In genomic region chr17:48907713-48908046, GRCh38 we compare ENCODE assay signal across 8 cellular contexts. TPM values are rescaled to one million over a fixed set of nuclear protein-coding genes. Genes with fewer than 3 reads are reported as not detected.
DNase-seq lines count a peak whose midpoint lies in the region; ATAC-seq, FAIRE-seq and TF ChIP-seq lines count a peak whose summit lies in the region.

No MANE protein-coding gene starts in this region.

- peak overlapping the region; percentile 87 for H3K4me2 ChIP-seq in endothelial cell of umbilical vein (ENCODE audit: insufficient read depth, low read length)

- H3K27me3 ChIP-seq in heart left ventricle (no peaks in the 10 kb centered on the region), RWPE2 (ENCODE audit: insufficient read depth, poor library complexity, severe bottlenecking) (no peaks in the 10 kb centered on the region), endothelial cell of umbilical vein (ENCODE audit: control insufficient read depth in 2 of 2, insufficient read depth in 2 of 2, low read length in 2 of 2) (no peaks in the 10 kb centered on the region)

- WGBS in heart left ventricle, 4 donors = 42 to 44% (median 43%) methylated on average over 2 of the region's 2 CpGs

- no peaks in the 10 kb centered on the region for H3K9me3 ChIP-seq in heart left ventricle
- H3K9me3 ChIP-seq in RWPE2 (ENCODE audit: severe bottlenecking) = no peaks in the 10 kb centered on the region
- H3K9me3 ChIP-seq in endothelial cell of umbilical vein (replicated peaks; ENCODE audit: control insufficient read depth, insufficient read depth, low read length) = no peaks in the 10 kb centered on the region

- ATAC-seq in heart left ventricle = no peak
- no peak for ATAC-seq in Right ventricle myocardium inferior
- peak; percentile 3; the same call in 2 of the 3 replicates for ATAC-seq in RWPE2 (ENCODE audit: low read depth)
- ATAC-seq in HG02642 (IDR thresholded peaks at IDR 0.05; ENCODE audit: poor library complexity, unreplicated experiment) = no peak
- ATAC-seq in HG03196 (IDR thresholded peaks at IDR 0.05; ENCODE audit: unreplicated experiment) = no peak

- H3K9me3 Mint-ChIP-seq in nephron progenitor cell = no peaks in the 10 kb centered on the region

- peaks cover 41% of the 10 kb centered on the region for H3K79me2 ChIP-seq in endothelial cell of umbilical vein (ENCODE audit: control insufficient read depth, insufficient read depth, low read length)

- peaks cover 52% of the 10 kb centered on the region for H3K4me1 Mint-ChIP-seq in nephron progenitor cell

- H2AFZ ChIP-seq in endothelial cell of umbilical vein (ENCODE audit: low read depth, low read length) = peak overlapping the region; percentile 88

- dilution Hi-C loops in endothelial cell of umbilical vein (cut with MboI; ENCODE audit: extremely low pct_ligation_motif_present, low sequenced_read_pairs) = no loop called here

- no peak for TF ChIP-seq CTCF in heart left ventricle (IDR thresholded peaks at IDR 0.05)
- no peak for TF ChIP-seq CTCF in RWPE2 (IDR thresholded peaks at IDR 0.05; ENCODE audit: poor library complexity, severe bottlenecking)
- no peak for TF ChIP-seq CTCF in endothelial cell of umbilical vein (IDR thresholded peaks at IDR 0.05; ENCODE audit: extremely low read depth in 1 of 2, insufficient read depth in 1 of 2, low read depth in 1 of 2, low read length in 2 of 2)
- TF ChIP-seq CTCF in nephron progenitor cell (IDR thresholded peaks at IDR 0.05) = no peak

- DNase-seq in heart left ventricle (no peak), Right ventricle myocardium inferior (ENCODE audit: missing footprints) (no peak), RWPE2 (ENCODE audit: low spot score) (no peak), endothelial cell of umbilical vein (ENCODE audit: low read depth, low spot score) (no peak), nephron progenitor cell (no peak), NCI-H187 (lab: John Stamatoyannopoulos, UW) (no peak)

- H3K9ac ChIP-seq in endothelial cell of umbilical vein (replicated peaks; ENCODE audit: extremely low read depth, insufficient read depth, low read length) = peak overlapping the region; percentile 91

- H3K4me3 Mint-ChIP-seq in nephron progenitor cell = peak overlapping the region; percentile 91

- intact Hi-C loops in heart left ventricle (cut with DNase I) (loop anchor here in 5 of 10 donors (1.0 to 10.0 kb wide), 4 partner anchors 15 to 127 kb away; partner anchors contain the start of genes ATP5MC1 (in 5 of the 5) and SNF8 (in 2 of the 5)), Right ventricle myocardium inferior (cut with DNase I) (loop anchor here (1.0 to 5.0 kb wide), 2 partner anchors 15 to 35 kb away; partner anchors contain the start of genes ATP5MC1 and SNF8), endothelial cell of umbilical vein (cut with micrococcal nuclease) (loop anchor here (1.0 to 2.0 kb wide), 2 partner anchors 15 to 37 kb away; partner anchors contain the start of genes ATP5MC1 and SNF8)

- peaks cover 10% of the 10 kb centered on the region for H4K20me1 ChIP-seq in endothelial cell of umbilical vein (replicated peaks; ENCODE audit: control insufficient read depth, extremely low read depth, insufficient read depth, low read length)

- H3K9me1 ChIP-seq in endothelial cell of umbilical vein (replicated peaks; ENCODE audit: control insufficient read depth, extremely low read depth, insufficient read depth, low read length) = no peaks in the 10 kb centered on the region

- CTCF ChIA-PET in endothelial cell of umbilical vein (lab: Charles Lee) = interaction anchor here (1.0 to 2.9 kb wide), 4 partner anchors 15 to 383 kb away, joined by 3 to 16 read pairs (median 4); partner anchors contain the start of gene ATP5MC1

- POLR2A ChIA-PET in endothelial cell of umbilical vein (lab: Charles Lee) = interaction anchor here (0.5 to 3.7 kb wide), 2 partner anchors 15 to 271 kb away, joined by 5 to 20 read pairs; partner anchors contain the start of gene ATP5MC1

- peak overlapping the region; percentile 99 for H3K27ac Mint-ChIP-seq in nephron progenitor cell

- H3K4me1 ChIP-seq in heart left ventricle = peaks cover 0 to 41% (median 27%) of the 10 kb centered on the region in 12 donors
- peaks cover 17% of the 10 kb centered on the region for H3K4me1 ChIP-seq in RWPE2 (ENCODE audit: insufficient read depth, poor library complexity, severe bottlenecking)
- peaks cover 27% of the 10 kb centered on the region for H3K4me1 ChIP-seq in endothelial cell of umbilical vein (ENCODE audit: control insufficient read depth, extremely low read depth, insufficient read depth, low read length)

- no peak for TF ChIP-seq POLR2A in heart left ventricle (IDR thresholded peaks at IDR 0.05)
- no peak for TF ChIP-seq POLR2A in endothelial cell of umbilical vein (IDR thresholded peaks at IDR 0.05; ENCODE audit: low read depth, low read length)

- H3K27ac ChIP-seq in heart left ventricle = peak overlapping the region; percentile 39 to 98 (median 94)
- peak overlapping the region; percentile 86 for H3K27ac ChIP-seq in RWPE2 (ENCODE audit: poor library complexity, severe bottlenecking)
- peak overlapping the region; percentile 89 for H3K27ac ChIP-seq in endothelial cell of umbilical vein (ENCODE audit: insufficient read depth, low read depth, low read length)

- H3K36me3 ChIP-seq in heart left ventricle = peaks cover 0 to 27% (median 20%) of the 10 kb centered on the region in 9 donors
- H3K36me3 ChIP-seq in RWPE2 (ENCODE audit: low read depth) = peaks cover 31% of the 10 kb centered on the region
- peaks cover 6% of the 10 kb centered on the region in 2 experiments for H3K36me3 ChIP-seq in endothelial cell of umbilical vein (ENCODE audit: control insufficient read depth in 2 of 2, extremely low read depth in 1 of 2, insufficient read depth in 2 of 2, low read length in 2 of 2)

- H3K36me3 Mint-ChIP-seq in nephron progenitor cell (ENCODE audit: low read depth) = peaks cover 18% of the 10 kb centered on the region

- BruUV-seq in endothelial cell of umbilical vein (replicated peaks; lab: Mats Ljungman, UMichigan) = TSS peak; percentile 73

- FAIRE-seq in endothelial cell of umbilical vein (lab: Jason Lieb, UNC) = no peak

- H3K4me3 ChIP-seq in heart left ventricle (peak overlapping the region; percentile 57 to 99 (median 87)), RWPE2 (ENCODE audit: severe bottlenecking) (peak overlapping the region; percentile 69), endothelial cell of umbilical vein (replicated peaks in 1 of 3; ENCODE audit: insufficient read depth in 1 of 3, low read depth in 1 of 3, low read length in 3 of 3) (peak overlapping the region; percentile 50 to 73 (median 68))

- no peaks in the 10 kb centered on the region for H3K27me3 Mint-ChIP-seq in nephron progenitor cell (ENCODE audit: low read depth, poor library complexity)

TF ChIP-seq in endothelial cell of umbilical vein, 7 proteins besides CTCF, POLR2A, EP300 and RAD21 (continues in another document):
- no peak for TF ChIP-seq MYC (IDR thresholded peaks at IDR 0.05; ENCODE audit: low read depth, low read length)
- TF ChIP-seq MAX (IDR thresholded peaks at IDR 0.05; ENCODE audit: insufficient read depth, insufficient read length) = no peak
- no peak for TF ChIP-seq JUN (IDR thresholded peaks at IDR 0.05; ENCODE audit: borderline replicate concordance, insufficient read depth, insufficient read length, low read depth)
- TF ChIP-seq POLR2AphosphoS5 (IDR thresholded peaks at IDR 0.05; ENCODE audit: insufficient read depth, low read depth, low read length) = no peak
- TF ChIP-seq EZH2 (IDR thresholded peaks at IDR 0.05; ENCODE audit: borderline replicate concordance, low read depth, low read length, severe bottlenecking) = no peak
- no peak for TF ChIP-seq FOS (IDR thresholded peaks at IDR 0.05; ENCODE audit: borderline replicate concordance, insufficient read depth, low read length)

RNA-seq across cellular contexts. Expression of gene UBE2Z, which starts 0.5 kb away (rescaled TPM):
- total RNA-seq in heart left ventricle (10 to 100 TPM; 31.1 to 59.0 (median 41.0) TPM), Right ventricle myocardium inferior (37.4 TPM), endothelial cell of umbilical vein (95.1 and 104 TPM in 2 replicates)
- polyA plus RNA-seq in heart left ventricle (10 to 100 TPM; 19.3 to 56.8 TPM), endothelial cell of umbilical vein (106 and 117 TPM in 2 replicates)
- polyA plus RNA-seq in endothelial cell of umbilical vein (2011; cell fraction: cytosol; rRNA removed) = 92.0 and 94.7 TPM in 2 replicates
- 125 TPM in 2 replicates for polyA plus RNA-seq in endothelial cell of umbilical vein (2011; cell fraction: nucleus; rRNA removed)
- 74.8 and 88.4 TPM in 2 replicates for polyA plus RNA-seq in endothelial cell of umbilical vein (2012)
- 155 and 165 TPM in 2 replicates for polyA minus RNA-seq in endothelial cell of umbilical vein
- polyA minus RNA-seq in endothelial cell of umbilical vein (2011; cell fraction: cytosol; rRNA and poly(A)+ RNA removed) = 81.9 TPM
- 65.4 and 103 TPM in 2 replicates for polyA minus RNA-seq in endothelial cell of umbilical vein (2011; cell fraction: nucleus; rRNA and poly(A)+ RNA removed)

RNA-seq across cellular contexts. Expression of gene ATP5MC1, which starts 15.1 kb away (rescaled TPM):
- total RNA-seq in heart left ventricle = 1,000 to 10,000 TPM in 1 of 9 donors, 100 to 1,000 TPM in 8; 225 to 1,147 (median 370) TPM
- polyA plus RNA-seq in heart left ventricle = 1,000 to 10,000 TPM in 1 of 2 donors, 100 to 1,000 TPM in 1; 638 to 1,709 TPM
- 504 TPM for total RNA-seq in Right ventricle myocardium inferior
- 93.8 and 95.1 TPM in 2 replicates for total RNA-seq in endothelial cell of umbilical vein
- polyA plus RNA-seq in endothelial cell of umbilical vein = 704 and 802 TPM in 2 replicates
- 372 and 482 TPM in 2 replicates for polyA plus RNA-seq in endothelial cell of umbilical vein (2011; cell fraction: cytosol; rRNA removed)
- polyA plus RNA-seq in endothelial cell of umbilical vein (2011; cell fraction: nucleus; rRNA removed) = 124 and 142 TPM in 2 replicates
- 203 and 212 TPM in 2 replicates for polyA plus RNA-seq in endothelial cell of umbilical vein (2012)
- polyA minus RNA-seq in endothelial cell of umbilical vein = 151 and 152 TPM in 2 replicates
- polyA minus RNA-seq in endothelial cell of umbilical vein (2011; cell fraction: cytosol; rRNA and poly(A)+ RNA removed) = 85.4 TPM
- polyA minus RNA-seq in endothelial cell of umbilical vein (2011; cell fraction: nucleus; rRNA and poly(A)+ RNA removed) = 19.4 and 23.7 TPM in 2 replicates

RNA-seq across cellular contexts. Expression of gene SNF8, which starts 37.0 kb away (rescaled TPM):
- total RNA-seq in heart left ventricle = 100 to 1,000 TPM in 4 of 9 donors, 10 to 100 TPM in 5; 66.9 to 122 (median 96.1) TPM
- 100 to 1,000 TPM; 143 to 144 TPM for polyA plus RNA-seq in heart left ventricle
- 104 TPM for total RNA-seq in Right ventricle myocardium inferior
- total RNA-seq in endothelial cell of umbilical vein = 166 and 173 TPM in 2 replicates
- polyA plus RNA-seq in endothelial cell of umbilical vein = 176 and 194 TPM in 2 replicates
- polyA plus RNA-seq in endothelial cell of umbilical vein (2011; cell fraction: cytosol; rRNA removed) = 179 and 209 TPM in 2 replicates
- polyA plus RNA-seq in endothelial cell of umbilical vein (2011; cell fraction: nucleus; rRNA removed) = 94.3 and 101 TPM in 2 replicates
- 145 and 159 TPM in 2 replicates for polyA plus RNA-seq in endothelial cell of umbilical vein (2012)
- polyA minus RNA-seq in endothelial cell of umbilical vein = 95.6 and 113 TPM in 2 replicates
- 67.4 TPM for polyA minus RNA-seq in endothelial cell of umbilical vein (2011; cell fraction: cytosol; rRNA and poly(A)+ RNA removed)
- 22.8 and 28.7 TPM in 2 replicates for polyA minus RNA-seq in endothelial cell of umbilical vein (2011; cell fraction: nucleus; rRNA and poly(A)+ RNA removed)
